In the genomic region with DNA sequence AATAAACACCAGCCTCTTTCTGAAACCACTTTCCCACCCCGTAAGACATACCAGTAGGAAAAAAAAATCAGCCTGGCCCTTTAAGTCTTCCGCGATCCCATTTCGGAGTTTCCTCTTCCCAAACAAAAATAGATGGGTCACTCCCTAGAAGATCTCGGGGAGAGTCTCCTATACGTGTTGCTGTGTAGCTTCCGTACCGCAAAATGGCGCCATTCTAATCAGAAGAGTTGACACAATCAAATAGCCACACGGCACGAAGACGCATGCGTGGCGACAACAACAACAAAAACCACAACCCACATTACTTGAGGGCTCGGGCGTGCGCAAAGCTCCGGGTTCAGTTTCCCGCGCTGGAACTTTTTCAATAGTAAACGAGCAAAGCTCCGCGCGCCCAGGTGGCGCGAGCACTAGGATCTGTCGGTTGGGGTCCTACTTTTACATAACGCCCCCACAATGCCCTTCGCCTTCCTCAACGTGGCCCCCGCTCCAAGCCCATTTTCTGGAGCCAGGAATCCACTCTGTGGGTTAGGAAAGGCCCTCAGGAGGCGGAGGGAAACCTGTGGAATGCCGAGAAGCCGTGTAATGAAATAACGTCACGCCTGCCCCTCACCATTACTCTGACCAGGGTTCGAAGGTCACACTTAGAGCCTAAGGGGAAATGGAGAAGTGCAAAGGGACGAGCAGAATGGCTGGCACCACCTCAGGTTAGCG, we compare ENCODE assay signal across 8 cellular contexts. TPM values are rescaled to one million over a fixed set of nuclear protein-coding genes. Genes with fewer than 3 reads are reported as not detected.
DNase-seq lines count a peak whose midpoint lies in the region; ATAC-seq and TF ChIP-seq lines count a peak whose summit lies in the region.

A gene (minus strand): TSS at position 208 of the 711 bp plus-strand sequence. CDS start 519 bp downstream, outside the sequence.

- peak within 1 kb of the TSS; percentile 91 for H3K27ac Mint-ChIP-seq in Calu3 (ENCODE audit: unreplicated experiment)

- H3K27ac ChIP-seq in parathyroid adenoma (peak within 1 kb of the TSS; percentile 99), thyroid gland (peak within 1 kb of the TSS; percentile 66 to 92 (median 91))

- H3K27me3 Mint-ChIP-seq in Calu3 (ENCODE audit: unreplicated experiment): no peaks in the 10 kb centered on the region

- peak within 1 kb of the TSS; percentile 99 for H3K4me2 ChIP-seq in parathyroid adenoma (ENCODE audit: low read length)

- DNase-seq in Calu3 (peak; percentile 90), HAP-1 (ENCODE audit: low spot score in 2 of 2) (peak; percentile 93 to 95), NCI-H1694 (lab: John Stamatoyannopoulos, UW) (peak; percentile 91), T-helper 1 cell (peak; percentile 76 to 95 (median 84)), adipocyte (ENCODE audit: low read depth) (peak; percentile 96), Right ventricle myocardium superior (peak; percentile 95), thyroid gland (peak; percentile 93)

- ATAC-seq in Right ventricle myocardium superior (ENCODE audit: poor library complexity): peak; percentile 77

- WGBS in thyroid gland, 2 donors: 0 to 1% methylated on average over 35 to 39 of the region's 39 CpGs

- peak within 1 kb of the TSS; percentile 99 for H3K4me3 ChIP-seq in HAP-1
- H3K4me3 ChIP-seq in adipocyte (ENCODE audit: low read length): peak within 1 kb of the TSS; percentile 98
- peak within 1 kb of the TSS; percentile 99 for H3K4me3 ChIP-seq in parathyroid adenoma (ENCODE audit: low read depth, low read length)
- H3K4me3 ChIP-seq in thyroid gland (replicated peaks in 1 of 3): peak within 1 kb of the TSS; percentile 86 to 99 (median 94)

- peak in 1 of 2 donors; percentile 68 for TF ChIP-seq POLR2A in thyroid gland (IDR thresholded peaks at IDR 0.05)

- H3K27me3 ChIP-seq in HAP-1 (ENCODE audit: low read depth): no peaks in the 10 kb centered on the region
- H3K27me3 ChIP-seq in adipocyte (replicated peaks; ENCODE audit: control insufficient read depth, insufficient read depth, low read length): no peaks in the 10 kb centered on the region
- no peaks in the 10 kb centered on the region for H3K27me3 ChIP-seq in parathyroid adenoma (ENCODE audit: control insufficient read depth, insufficient read depth, low read length)
- no peaks in the 10 kb centered on the region for H3K27me3 ChIP-seq in thyroid gland

- intact Hi-C loops in Calu3 (cut with micrococcal nuclease; ENCODE audit: unreplicated experiment) (loop anchor here (1.0 kb wide), 1 partner anchor 280 kb away; no protein-coding TSS in a partner anchor), Right ventricle myocardium superior (cut with DNase I) (no loop called here), thyroid gland (cut with DNase I) (no loop called here)

- H3K9ac ChIP-seq in adipocyte (ENCODE audit: low read length): peak within 1 kb of the TSS; percentile 98
- peak within 1 kb of the TSS; percentile 38 for H3K9ac ChIP-seq in parathyroid adenoma

- H3K9me3 Mint-ChIP-seq in Calu3 (ENCODE audit: low read depth, unreplicated experiment): no peaks in the 10 kb centered on the region

- H3K36me3 ChIP-seq in HAP-1 (replicated peaks) (peaks cover 65% of the 10 kb centered on the region), adipocyte (ENCODE audit: control insufficient read depth, insufficient read depth, low read length, severe bottlenecking) (peaks cover 41% of the 10 kb centered on the region), parathyroid adenoma (ENCODE audit: control insufficient read depth, insufficient read depth, low read length) (no peaks in the 10 kb centered on the region), thyroid gland (peaks cover 28 to 37% of the 10 kb centered on the region in 2 donors)

- peaks cover 94% of the 10 kb centered on the region for H3K36me3 Mint-ChIP-seq in Calu3 (ENCODE audit: insufficient read depth, unreplicated experiment)

- in situ Hi-C loops in HAP-1 (cut with MboI; ENCODE audit: low sequenced_read_pairs): loop anchor here (10.0 kb wide), 1 partner anchor 300 kb away; no protein-coding TSS in a partner anchor

- H3K4me1 Mint-ChIP-seq in Calu3 (ENCODE audit: low read depth, unreplicated experiment): peaks cover 49% of the 10 kb centered on the region

- TF ChIP-seq CTCF in Calu3 (IDR thresholded peaks at IDR 0.05; ENCODE audit: unreplicated experiment) (peak; percentile 2), parathyroid adenoma (IDR thresholded peaks at IDR 0.05) (no peak), thyroid gland (IDR thresholded peaks at IDR 0.05) (no peak)

- H3K4me1 ChIP-seq in HAP-1 (peaks cover 9% of the 10 kb centered on the region), adipocyte (ENCODE audit: control insufficient read depth, insufficient read depth, low read length) (peaks cover 33% of the 10 kb centered on the region), parathyroid adenoma (peaks cover 12% of the 10 kb centered on the region), thyroid gland (peaks cover 30 to 31% of the 10 kb centered on the region in 2 donors)

- BruUV-seq in Calu3 (replicated peaks; lab: Mats Ljungman, UMichigan): no TSS peak

- CTCF ChIA-PET in Calu3 (lab: Charles Lee): interaction anchor here (0.6 to 2.5 kb wide), 6 partner anchors 9 to 701 kb away, joined by 3 to 23 read pairs (median 4); a partner anchor contains a TSS

- peaks cover 22% of the 10 kb centered on the region for H3K79me2 ChIP-seq in parathyroid adenoma

- peak within 1 kb of the TSS; percentile 92 for H3K4me3 Mint-ChIP-seq in Calu3 (ENCODE audit: low read depth, unreplicated experiment)

- H3K9me3 ChIP-seq in HAP-1: no peaks in the 10 kb centered on the region
- H3K9me3 ChIP-seq in adipocyte (ENCODE audit: control insufficient read depth, low read length): no peaks in the 10 kb centered on the region
- H3K9me3 ChIP-seq in parathyroid adenoma (ENCODE audit: control insufficient read depth, low read length): no peaks in the 10 kb centered on the region
- H3K9me3 ChIP-seq in thyroid gland: no peaks in the 10 kb centered on the region

- peak within 1 kb of the TSS; percentile 92 for H2AFZ ChIP-seq in parathyroid adenoma

RNA-seq across cellular contexts. Expression of the gene that starts here (rescaled TPM):
- total RNA-seq in Calu3 (2022): 32.2 and 35.6 TPM in 2 replicates
- total RNA-seq in Right ventricle myocardium superior: 19.2 TPM
- 10 to 100 TPM; 15.7 to 23.2 (median 22.1) TPM for total RNA-seq in thyroid gland

Comparison
In these comparisons a context has a peak if more than half of its experiments do, and no peak if none do; other contexts are left out.
1. Peak in every context shown above with its lines: DNase-seq, ATAC-seq, H3K4me3 ChIP-seq and H3K27ac ChIP-seq.